ENCODE assay signal across 8 cellular contexts in the genomic region with DNA sequence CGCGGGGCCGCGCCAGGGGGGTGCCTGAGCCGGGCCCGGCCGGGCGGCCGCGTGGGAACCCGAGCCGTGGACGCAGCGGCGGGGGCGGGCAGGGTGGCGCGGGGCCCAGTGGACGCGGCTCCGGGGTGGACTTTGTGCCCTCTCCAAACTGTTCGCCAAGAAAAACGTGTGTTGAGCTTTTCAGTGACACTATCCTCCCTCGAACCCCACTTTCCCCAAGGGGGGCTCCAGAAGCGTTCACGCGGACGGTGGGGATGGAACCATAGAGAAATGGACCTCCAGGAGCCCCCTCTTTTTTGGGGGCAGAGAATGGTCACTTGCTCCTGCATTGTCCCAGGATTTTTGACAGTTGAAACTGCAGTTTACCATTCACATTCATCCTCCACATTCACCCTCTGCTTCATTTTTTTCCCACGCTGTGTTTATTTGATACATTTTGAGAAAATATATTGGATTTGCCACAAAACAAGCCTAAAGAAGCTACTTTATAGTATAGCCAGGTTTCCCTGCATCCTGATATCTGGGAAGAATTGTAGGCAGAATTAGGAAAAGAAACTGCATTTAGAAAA. TPM values are rescaled to one million over a fixed set of nuclear protein-coding genes. Genes with fewer than 3 reads are reported as not detected.
DNase-seq lines count a peak whose midpoint lies in the region; ATAC-seq and TF ChIP-seq lines count a peak whose summit lies in the region.

No MANE protein-coding gene starts in this region.

- TF ChIP-seq CTCF in activated CD8-positive, alpha-beta T cell treated with anti-CD3 and anti-CD28 coated beads for 36 hours (IDR thresholded peaks at IDR 0.05), result no peak

- no peak for ATAC-seq in activated CD8-positive, alpha-beta T cell treated with anti-CD3 and anti-CD28 coated beads for 36 hours
- ATAC-seq in stimulated activated naive CD8-positive, alpha-beta T cell treated with anti-CD3 and anti-CD28 coated beads, Interleukin-15, amount 100 ng/mL, for 72 hours, result no peak
- no peak for ATAC-seq in HG02571 (IDR thresholded peaks at IDR 0.05; ENCODE audit: unreplicated experiment)

- H3K36me3 ChIP-seq in iPS-15b (ENCODE audit: control insufficient read depth, insufficient read depth, low read length), result no peaks in the 10 kb centered on the region

- H3K27me3 Mint-ChIP-seq in activated CD8-positive, alpha-beta T cell treated with anti-CD3 and anti-CD28 coated beads for 36 hours, result no peaks in the 10 kb centered on the region
- no peaks in the 10 kb centered on the region for H3K27me3 Mint-ChIP-seq in stimulated activated naive CD8-positive, alpha-beta T cell treated with anti-CD3 and anti-CD28 coated beads, Interleukin-15, amount 100 ng/mL, for 72 hours

- H3K27me3 ChIP-seq in iPS-15b (ENCODE audit: control insufficient read depth, insufficient read depth, low read length), result peaks cover 3% of the 10 kb centered on the region

- POLR2A ChIA-PET in activated CD8-positive, alpha-beta T cell treated with anti-CD3 and anti-CD28 coated beads for 36 hours (lab: Charles Lee), result interaction anchor here (1.0 to 3.9 kb wide), 11 partner anchors 8 to 296 kb away, joined by 3 to 28 read pairs (median 5); no protein-coding TSS in a partner anchor

- DNase-seq in DMS53 (lab: John Stamatoyannopoulos, UW) (peak; percentile 42), DMS53 treated with DMSO at 0.1 percent for 48 hours (lab: John Stamatoyannopoulos, UW; ENCODE audit: unreplicated experiment) (no peak), putamen (ENCODE audit: low spot score) (no peak)
- DNase-seq in activated CD8-positive, alpha-beta T cell treated with anti-CD3 and anti-CD28 coated beads for 36 hours, result no peak
- no peak for DNase-seq in stimulated activated naive CD8-positive, alpha-beta T cell treated with anti-CD3 and anti-CD28 coated beads, Interleukin-15, amount 100 ng/mL, for 72 hours
- DNase-seq in activated effector memory CD4-positive, alpha-beta T cell treated with anti-CD3 and anti-CD28 coated beads, Interleukin-2, amount 50 U/mL, for 16 hours, result no peak

- peaks cover 3% of the 10 kb centered on the region for H3K9me3 Mint-ChIP-seq in activated CD8-positive, alpha-beta T cell treated with anti-CD3 and anti-CD28 coated beads for 36 hours
- H3K9me3 Mint-ChIP-seq in stimulated activated naive CD8-positive, alpha-beta T cell treated with anti-CD3 and anti-CD28 coated beads, Interleukin-15, amount 100 ng/mL, for 72 hours, result no peaks in the 10 kb centered on the region

- H3K9ac ChIP-seq in iPS-15b (ENCODE audit: low read depth, low read length), result no peak overlapping the region

- H3K27ac Mint-ChIP-seq in activated CD8-positive, alpha-beta T cell treated with anti-CD3 and anti-CD28 coated beads for 36 hours, result peak overlapping the region; percentile 96
- peak overlapping the region; percentile 85 to 100 for H3K27ac Mint-ChIP-seq in stimulated activated naive CD8-positive, alpha-beta T cell treated with anti-CD3 and anti-CD28 coated beads, Interleukin-15, amount 100 ng/mL, for 72 hours

- H3K4me3 Mint-ChIP-seq in activated CD8-positive, alpha-beta T cell treated with anti-CD3 and anti-CD28 coated beads for 36 hours, result peak overlapping the region; percentile 98
- peak overlapping the region; percentile 98 to 99 for H3K4me3 Mint-ChIP-seq in stimulated activated naive CD8-positive, alpha-beta T cell treated with anti-CD3 and anti-CD28 coated beads, Interleukin-15, amount 100 ng/mL, for 72 hours

- CTCF ChIA-PET in activated CD8-positive, alpha-beta T cell treated with anti-CD3 and anti-CD28 coated beads for 36 hours (lab: Charles Lee), result interaction anchor here (1.1 to 1.9 kb wide), 2 partner anchors 22 to 353 kb away, joined by 4 to 5 read pairs; no protein-coding TSS in a partner anchor

- H3K9me3 ChIP-seq in iPS-15b (ENCODE audit: control insufficient read depth, insufficient read depth, low read length), result no peaks in the 10 kb centered on the region

- H3K4me1 ChIP-seq in iPS-15b (ENCODE audit: control insufficient read depth, insufficient read depth, low read length), result peaks cover 5% of the 10 kb centered on the region

- peak overlapping the region; percentile 61 for H3K4me3 ChIP-seq in iPS-15b (ENCODE audit: low read depth, low read length)

- peaks cover 19% of the 10 kb centered on the region for H3K36me3 Mint-ChIP-seq in activated CD8-positive, alpha-beta T cell treated with anti-CD3 and anti-CD28 coated beads for 36 hours (ENCODE audit: low read depth)

- H3K4me1 Mint-ChIP-seq in activated CD8-positive, alpha-beta T cell treated with anti-CD3 and anti-CD28 coated beads for 36 hours (ENCODE audit: low read depth), result peaks cover 21% of the 10 kb centered on the region
- H3K4me1 Mint-ChIP-seq in stimulated activated naive CD8-positive, alpha-beta T cell treated with anti-CD3 and anti-CD28 coated beads, Interleukin-15, amount 100 ng/mL, for 72 hours, result peaks cover 28% of the 10 kb centered on the region

- intact Hi-C loops in activated CD8-positive, alpha-beta T cell treated with anti-CD3 and anti-CD28 coated beads for 36 hours (cut with micrococcal nuclease), result no loop called here

RNA-seq across cellular contexts. Expression of a gene that starts 2.8 kb away (rescaled TPM):
- total RNA-seq in activated CD8-positive, alpha-beta T cell treated with anti-CD3 and anti-CD28 coated beads for 36 hours, result 10 to 100 TPM; 38.5 to 41.3 TPM
